1 cellular context compared by ENCODE assay signal in genomic region chr1:27351541-27352107, GRCh38.
TF ChIP-seq lines count a peak whose summit lies in the region.

No MANE protein-coding gene starts in this region.

TF ChIP-seq in HepG2, 621 proteins besides CTCF, POLR2A, EP300 and RAD21:
- TF ChIP-seq, protein P1, sequence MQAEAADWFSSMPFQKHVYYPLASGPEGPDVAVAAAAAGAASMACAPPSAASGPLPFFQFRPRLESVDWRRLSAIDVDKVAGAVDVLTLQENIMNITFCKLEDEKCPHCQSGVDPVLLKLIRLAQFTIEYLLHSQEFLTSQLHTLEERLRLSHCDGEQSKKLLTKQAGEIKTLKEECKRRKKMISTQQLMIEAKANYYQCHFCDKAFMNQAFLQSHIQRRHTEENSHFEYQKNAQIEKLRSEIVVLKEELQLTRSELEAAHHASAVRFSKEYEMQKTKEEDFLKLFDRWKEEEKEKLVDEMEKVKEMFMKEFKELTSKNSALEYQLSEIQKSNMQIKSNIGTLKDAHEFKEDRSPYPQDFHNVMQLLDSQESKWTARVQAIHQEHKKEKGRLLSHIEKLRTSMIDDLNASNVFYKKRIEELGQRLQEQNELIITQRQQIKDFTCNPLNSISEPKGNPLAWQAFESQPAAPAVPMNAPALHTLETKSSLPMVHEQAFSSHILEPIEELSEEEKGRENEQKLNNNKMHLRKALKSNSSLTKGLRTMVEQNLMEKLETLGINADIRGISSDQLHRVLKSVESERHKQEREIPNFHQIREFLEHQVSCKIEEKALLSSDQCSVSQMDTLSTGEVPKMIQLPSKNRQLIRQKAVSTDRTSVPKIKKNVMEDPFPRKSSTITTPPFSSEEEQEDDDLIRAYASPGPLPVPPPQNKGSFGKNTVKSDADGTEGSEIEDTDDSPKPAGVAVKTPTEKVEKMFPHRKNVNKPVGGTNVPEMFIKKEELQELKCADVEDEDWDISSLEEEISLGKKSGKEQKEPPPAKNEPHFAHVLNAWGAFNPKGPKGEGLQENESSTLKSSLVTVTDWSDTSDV (CRISPR knock-in tag; IDR thresholded peaks at IDR 0.05): 0 out of 2 replicates have a peak, but pooled peaks have one; percentile 63
- TF ChIP-seq GATAD2A (CRISPR knock-in tag; IDR thresholded peaks at IDR 0.05) (no peak), ARNT2 (CRISPR knock-in tag; IDR thresholded peaks at IDR 0.05; ENCODE audit: low read depth) (0 out of 2 replicates have a peak, but pooled peaks have one; percentile 44), ZSCAN25 (CRISPR knock-in tag; IDR thresholded peaks at IDR 0.05) (peak; percentile 96), NR2F1 (CRISPR knock-in tag; IDR thresholded peaks at IDR 0.05) (no peak), POLR2AphosphoS5 (IDR thresholded peaks at IDR 0.05; ENCODE audit: low read depth, low read length) (0 out of 2 replicates have a peak, but pooled peaks have one; percentile 1), HNF4G (IDR thresholded peaks at IDR 0.05; ENCODE audit: borderline replicate concordance, low read depth, low read length) (peak; percentile 37), HNF4G (CRISPR knock-in tag; IDR thresholded peaks at IDR 0.05; ENCODE audit: borderline replicate concordance, low read depth) (no peak), ZNF572 (CRISPR knock-in tag; IDR thresholded peaks at IDR 0.05) (no peak), KMT2B (CRISPR knock-in tag; IDR thresholded peaks at IDR 0.05) (no peak), RFXAP (CRISPR knock-in tag; IDR thresholded peaks at IDR 0.05; ENCODE audit: borderline replicate concordance) (0 out of 2 replicates have a peak, but pooled peaks have one; percentile 20), KLF12 (CRISPR knock-in tag; IDR thresholded peaks at IDR 0.05; ENCODE audit: borderline replicate concordance) (0 out of 2 replicates have a peak, but pooled peaks have one; percentile 25), ZNF615 (CRISPR knock-in tag; IDR thresholded peaks at IDR 0.05; ENCODE audit: borderline replicate concordance) (0 out of 2 replicates have a peak, but pooled peaks have one; percentile 19), KDM2A (CRISPR knock-in tag; IDR thresholded peaks at IDR 0.05; ENCODE audit: borderline replicate concordance, low read depth) (peak; percentile 10; the same call in 1 of the 2 replicates), ZNF703 (CRISPR knock-in tag; IDR thresholded peaks at IDR 0.05; ENCODE audit: borderline replicate concordance) (no peak), SOX5 (CRISPR knock-in tag; IDR thresholded peaks at IDR 0.05; ENCODE audit: borderline replicate concordance) (0 out of 2 replicates have a peak, but pooled peaks have one; percentile 0), ZNF207 (IDR thresholded peaks at IDR 0.05; ENCODE audit: borderline replicate concordance) (no peak), ZFYVE20 (CRISPR knock-in tag; IDR thresholded peaks at IDR 0.05; ENCODE audit: borderline replicate concordance, low read depth) (no peak), CREB1 (IDR thresholded peaks at IDR 0.05) (no peak), CREB1 (CRISPR knock-in tag; IDR thresholded peaks at IDR 0.05) (no peak), PRDM15 (CRISPR knock-in tag; IDR thresholded peaks at IDR 0.05) (peak; percentile 90), STAG1 (CRISPR knock-in tag; IDR thresholded peaks at IDR 0.05) (no peak), NRL (CRISPR knock-in tag; IDR thresholded peaks at IDR 0.05; ENCODE audit: borderline replicate concordance) (0 out of 2 replicates have a peak, but pooled peaks have one; percentile 70), ZNF761 (CRISPR knock-in tag; conservative IDR thresholded peaks at IDR 0.05) (no peak), ZMYM3 (CRISPR knock-in tag; IDR thresholded peaks at IDR 0.05) (no peak), HHEX (CRISPR knock-in tag; IDR thresholded peaks at IDR 0.05) (no peak), ZSCAN22 (CRISPR knock-in tag; IDR thresholded peaks at IDR 0.05) (no peak), SP4 (CRISPR knock-in tag; IDR thresholded peaks at IDR 0.05) (no peak), RAD51 (IDR thresholded peaks at IDR 0.05; ENCODE audit: borderline replicate concordance) (no peak), ARNTL (CRISPR knock-in tag; IDR thresholded peaks at IDR 0.05) (no peak), ZNF44 (CRISPR knock-in tag; IDR thresholded peaks at IDR 0.05) (peak; percentile 42; the same call in 1 of the 2 replicates)
- TF ChIP-seq, protein P2, sequence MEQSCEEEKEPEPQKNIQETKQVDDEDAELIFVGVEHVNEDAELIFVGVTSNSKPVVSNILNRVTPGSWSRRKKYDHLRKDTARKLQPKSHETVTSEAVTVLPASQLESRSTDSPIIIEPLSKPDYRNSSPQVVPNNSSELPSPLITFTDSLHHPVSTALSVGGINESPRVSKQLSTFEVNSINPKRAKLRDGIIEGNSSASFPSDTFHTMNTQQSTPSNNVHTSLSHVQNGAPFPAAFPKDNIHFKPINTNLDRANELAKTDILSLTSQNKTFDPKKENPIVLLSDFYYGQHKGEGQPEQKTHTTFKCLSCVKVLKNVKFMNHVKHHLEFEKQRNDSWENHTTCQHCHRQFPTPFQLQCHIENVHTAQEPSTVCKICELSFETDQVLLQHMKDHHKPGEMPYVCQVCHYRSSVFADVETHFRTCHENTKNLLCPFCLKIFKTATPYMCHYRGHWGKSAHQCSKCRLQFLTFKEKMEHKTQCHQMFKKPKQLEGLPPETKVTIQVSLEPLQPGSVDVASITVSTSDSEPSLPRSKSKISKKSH (CRISPR knock-in tag; IDR thresholded peaks at IDR 0.05; ENCODE audit: borderline replicate concordance): 0 out of 2 replicates have a peak, but pooled peaks have one; percentile 23
- TF ChIP-seq, protein P3, sequence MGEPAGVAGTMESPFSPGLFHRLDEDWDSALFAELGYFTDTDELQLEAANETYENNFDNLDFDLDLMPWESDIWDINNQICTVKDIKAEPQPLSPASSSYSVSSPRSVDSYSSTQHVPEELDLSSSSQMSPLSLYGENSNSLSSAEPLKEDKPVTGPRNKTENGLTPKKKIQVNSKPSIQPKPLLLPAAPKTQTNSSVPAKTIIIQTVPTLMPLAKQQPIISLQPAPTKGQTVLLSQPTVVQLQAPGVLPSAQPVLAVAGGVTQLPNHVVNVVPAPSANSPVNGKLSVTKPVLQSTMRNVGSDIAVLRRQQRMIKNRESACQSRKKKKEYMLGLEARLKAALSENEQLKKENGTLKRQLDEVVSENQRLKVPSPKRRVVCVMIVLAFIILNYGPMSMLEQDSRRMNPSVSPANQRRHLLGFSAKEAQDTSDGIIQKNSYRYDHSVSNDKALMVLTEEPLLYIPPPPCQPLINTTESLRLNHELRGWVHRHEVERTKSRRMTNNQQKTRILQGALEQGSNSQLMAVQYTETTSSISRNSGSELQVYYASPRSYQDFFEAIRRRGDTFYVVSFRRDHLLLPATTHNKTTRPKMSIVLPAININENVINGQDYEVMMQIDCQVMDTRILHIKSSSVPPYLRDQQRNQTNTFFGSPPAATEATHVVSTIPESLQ (CRISPR knock-in tag; conservative IDR thresholded peaks at IDR 0.05): no peak
- TF ChIP-seq, protein P4, sequence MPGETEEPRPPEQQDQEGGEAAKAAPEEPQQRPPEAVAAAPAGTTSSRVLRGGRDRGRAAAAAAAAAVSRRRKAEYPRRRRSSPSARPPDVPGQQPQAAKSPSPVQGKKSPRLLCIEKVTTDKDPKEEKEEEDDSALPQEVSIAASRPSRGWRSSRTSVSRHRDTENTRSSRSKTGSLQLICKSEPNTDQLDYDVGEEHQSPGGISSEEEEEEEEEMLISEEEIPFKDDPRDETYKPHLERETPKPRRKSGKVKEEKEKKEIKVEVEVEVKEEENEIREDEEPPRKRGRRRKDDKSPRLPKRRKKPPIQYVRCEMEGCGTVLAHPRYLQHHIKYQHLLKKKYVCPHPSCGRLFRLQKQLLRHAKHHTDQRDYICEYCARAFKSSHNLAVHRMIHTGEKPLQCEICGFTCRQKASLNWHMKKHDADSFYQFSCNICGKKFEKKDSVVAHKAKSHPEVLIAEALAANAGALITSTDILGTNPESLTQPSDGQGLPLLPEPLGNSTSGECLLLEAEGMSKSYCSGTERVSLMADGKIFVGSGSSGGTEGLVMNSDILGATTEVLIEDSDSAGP (CRISPR knock-in tag; IDR thresholded peaks at IDR 0.05; ENCODE audit: borderline replicate concordance): peak; percentile 5; the same call in 1 of the 2 replicates
- TF ChIP-seq, protein P5, sequence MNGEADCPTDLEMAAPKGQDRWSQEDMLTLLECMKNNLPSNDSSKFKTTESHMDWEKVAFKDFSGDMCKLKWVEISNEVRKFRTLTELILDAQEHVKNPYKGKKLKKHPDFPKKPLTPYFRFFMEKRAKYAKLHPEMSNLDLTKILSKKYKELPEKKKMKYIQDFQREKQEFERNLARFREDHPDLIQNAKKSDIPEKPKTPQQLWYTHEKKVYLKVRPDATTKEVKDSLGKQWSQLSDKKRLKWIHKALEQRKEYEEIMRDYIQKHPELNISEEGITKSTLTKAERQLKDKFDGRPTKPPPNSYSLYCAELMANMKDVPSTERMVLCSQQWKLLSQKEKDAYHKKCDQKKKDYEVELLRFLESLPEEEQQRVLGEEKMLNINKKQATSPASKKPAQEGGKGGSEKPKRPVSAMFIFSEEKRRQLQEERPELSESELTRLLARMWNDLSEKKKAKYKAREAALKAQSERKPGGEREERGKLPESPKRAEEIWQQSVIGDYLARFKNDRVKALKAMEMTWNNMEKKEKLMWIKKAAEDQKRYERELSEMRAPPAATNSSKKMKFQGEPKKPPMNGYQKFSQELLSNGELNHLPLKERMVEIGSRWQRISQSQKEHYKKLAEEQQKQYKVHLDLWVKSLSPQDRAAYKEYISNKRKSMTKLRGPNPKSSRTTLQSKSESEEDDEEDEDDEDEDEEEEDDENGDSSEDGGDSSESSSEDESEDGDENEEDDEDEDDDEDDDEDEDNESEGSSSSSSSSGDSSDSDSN (CRISPR knock-in tag; IDR thresholded peaks at IDR 0.05): 0 out of 2 replicates have a peak, but pooled peaks have one; percentile 5
